7 cellular contexts compared by ENCODE assay signal in genomic region chr2:174486614-174487535, GRCh38.
DNase-seq lines count a peak whose midpoint lies in the region; ATAC-seq and TF ChIP-seq lines count a peak whose summit lies in the region.

A gene with protein sequence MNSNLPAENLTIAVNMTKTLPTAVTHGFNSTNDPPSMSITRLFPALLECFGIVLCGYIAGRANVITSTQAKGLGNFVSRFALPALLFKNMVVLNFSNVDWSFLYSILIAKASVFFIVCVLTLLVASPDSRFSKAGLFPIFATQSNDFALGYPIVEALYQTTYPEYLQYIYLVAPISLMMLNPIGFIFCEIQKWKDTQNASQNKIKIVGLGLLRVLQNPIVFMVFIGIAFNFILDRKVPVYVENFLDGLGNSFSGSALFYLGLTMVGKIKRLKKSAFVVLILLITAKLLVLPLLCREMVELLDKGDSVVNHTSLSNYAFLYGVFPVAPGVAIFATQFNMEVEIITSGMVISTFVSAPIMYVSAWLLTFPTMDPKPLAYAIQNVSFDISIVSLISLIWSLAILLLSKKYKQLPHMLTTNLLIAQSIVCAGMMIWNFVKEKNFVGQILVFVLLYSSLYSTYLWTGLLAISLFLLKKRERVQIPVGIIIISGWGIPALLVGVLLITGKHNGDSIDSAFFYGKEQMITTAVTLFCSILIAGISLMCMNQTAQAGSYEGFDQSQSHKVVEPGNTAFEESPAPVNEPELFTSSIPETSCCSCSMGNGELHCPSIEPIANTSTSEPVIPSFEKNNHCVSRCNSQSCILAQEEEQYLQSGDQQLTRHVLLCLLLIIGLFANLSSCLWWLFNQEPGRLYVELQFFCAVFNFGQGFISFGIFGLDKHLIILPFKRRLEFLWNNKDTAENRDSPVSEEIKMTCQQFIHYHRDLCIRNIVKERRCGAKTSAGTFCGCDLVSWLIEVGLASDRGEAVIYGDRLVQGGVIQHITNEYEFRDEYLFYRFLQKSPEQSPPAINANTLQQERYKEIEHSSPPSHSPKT (minus strand): TSS chr2:174487029. CDS start chr2:174481956, 5,073 bp downstream.

- ATAC-seq in GM18511 (IDR thresholded peaks at IDR 0.05; ENCODE audit: unreplicated experiment) (peak; percentile 85), HG02981 (IDR thresholded peaks at IDR 0.05; ENCODE audit: unreplicated experiment) (peak; percentile 91)

- in situ Hi-C loops in astrocyte of the spinal cord (cut with HindIII; ENCODE audit: low sequenced_read_pairs), result no loop called here

- H3K4me3 ChIP-seq in astrocyte of the spinal cord (ENCODE audit: low read depth, low read length), result peak within 1 kb of the TSS; percentile 73
- peak within 1 kb of the TSS; percentile 82 for H3K4me3 ChIP-seq in retinal pigment epithelial cell (ENCODE audit: low read length)

- peak; percentile 96 to 99 for DNase-seq in NCI-H2081 (lab: John Stamatoyannopoulos, UW)
- peak; percentile 95 for DNase-seq in T-helper 9 cell
- peak; percentile 99 for DNase-seq in astrocyte of the spinal cord (ENCODE audit: low read depth, low spot score)
- DNase-seq in hypothalamus (lab: John Stamatoyannopoulos, UW), result peak; percentile 43 to 99 (median 96)
- DNase-seq in retinal pigment epithelial cell (ENCODE audit: low read depth), result peak; percentile 89

- TF ChIP-seq CTCF in astrocyte of the spinal cord (IDR thresholded peaks at IDR 0.05; ENCODE audit: low read depth, low read length) (no peak), retinal pigment epithelial cell (conservative IDR thresholded peaks at IDR 0.05; ENCODE audit: low read depth, low read length) (no peak)

Comparison
In these comparisons a context has a peak if more than half of its experiments do, and no peak if none do; other contexts are left out.
1. Peak in every context shown above with its lines: DNase-seq, ATAC-seq and H3K4me3 ChIP-seq.